8 cellular contexts compared by ENCODE assay signal in the genomic region with DNA sequence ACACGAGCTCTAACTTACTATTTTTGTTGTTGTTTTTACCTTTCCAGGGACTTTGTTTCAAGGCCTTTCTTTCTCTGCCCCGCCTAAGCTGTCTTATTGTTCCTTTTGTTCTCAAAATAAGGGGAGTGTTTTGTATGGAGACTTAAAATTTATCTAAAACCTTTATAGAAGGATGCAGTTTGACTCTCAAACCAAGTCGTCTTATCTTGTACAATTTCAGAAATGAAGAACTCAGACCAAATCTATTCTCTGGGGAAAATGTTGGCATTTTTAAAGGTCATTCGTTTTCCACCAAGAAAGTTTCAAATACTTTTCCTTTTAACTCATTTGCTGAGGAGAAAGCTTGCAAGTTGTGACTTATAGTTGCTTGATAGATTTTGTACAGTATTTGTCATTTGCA. TPM values are rescaled to one million over a fixed set of nuclear protein-coding genes. Genes with fewer than 3 reads are reported as not detected.
A peak's percentile ranks its signal among the peaks of the same experiment; 100 is the strongest.
DNase-seq lines count a peak whose midpoint lies in the region; ATAC-seq and TF ChIP-seq lines count a peak whose summit lies in the region.
"Not testable (repeated sequence)": the region's sequence is repeated elsewhere in the genome, so short reads cannot be mapped to it uniquely, and the experiment has no call there.

No MANE protein-coding gene starts in this region.

- H2BK120ac ChIP-seq in IMR-90 (ENCODE audit: low read depth, low read length); neuronal stem cell (ENCODE audit: low read depth, low read length): not testable (repeated sequence)

- H2AK5ac ChIP-seq in IMR-90 (ENCODE audit: low read depth, low read length); neuronal stem cell (ENCODE audit: low read depth, low read length): not testable (repeated sequence)

- peak overlapping the region in 2 of 11 experiments; percentile 89 to 90; a peak in 1 of 22 replicates for H3K9ac ChIP-seq in BLaER1 treated with 17β-estradiol and CSF1 and Interleukin-3, amounts not matched to agents 10 nM and 100 nM
- H3K9ac ChIP-seq in IMR-90 (ENCODE audit: low read depth, low read length); neuronal stem cell (ENCODE audit: low read depth, low read length, poor library complexity): not testable (repeated sequence)

- H4K8ac ChIP-seq in IMR-90 (ENCODE audit: low read depth in 2 of 2, low read length in 2 of 2); neuronal stem cell (ENCODE audit: low read depth, low read length): not testable (repeated sequence)

- H3K4ac ChIP-seq in IMR-90 (ENCODE audit: low read depth, low read length); neuronal stem cell (ENCODE audit: low read length): not testable (repeated sequence)

- not testable (repeated sequence) for H3K9me3 Mint-ChIP-seq in activated CD4-positive, alpha-beta memory T cell treated with anti-CD3 and anti-CD28 coated beads for 36 hours

- not testable (repeated sequence) for TF ChIP-seq EP300 in suprapubic skin (IDR thresholded peaks at IDR 0.05)

- H4K20me1 ChIP-seq in BLaER1 treated with 17β-estradiol and CSF1 and Interleukin-3, amounts not matched to agents 10 nM and 100 nM: peaks cover 0 to 14% (median 0%) of the 10 kb centered on the region in 11 experiments; a peak in 3 of 22 replicates
- H4K20me1 ChIP-seq in IMR-90 (ENCODE audit: insufficient read depth, low read length): not testable (repeated sequence)

- peak overlapping the region; percentile 69 to 89 (median 76); a peak in 17 of 22 replicates for H3K4me2 ChIP-seq in BLaER1 treated with 17β-estradiol and CSF1 and Interleukin-3, amounts not matched to agents 10 nM and 100 nM
- peak overlapping the region; percentile 61 for H3K4me2 ChIP-seq in IMR-90 (ENCODE audit: low read depth, low read length)
- not testable (repeated sequence) for H3K4me2 ChIP-seq in neuronal stem cell (ENCODE audit: insufficient read depth, low read length, poor library complexity, severe bottlenecking)

- dilution Hi-C loops in IMR-90 (cut with HindIII; ENCODE audit: low sequenced_read_pairs, unreplicated experiment): not testable (repeated sequence)

- H2AFZ ChIP-seq in IMR-90 (replicated peaks; ENCODE audit: low read length, poor library complexity): not testable (repeated sequence)
- H2AFZ ChIP-seq in neuronal stem cell (ENCODE audit: low read length): peak overlapping the region; percentile 92

- not testable (repeated sequence) for H2BK12ac ChIP-seq in neuronal stem cell (ENCODE audit: low read length)

- CTCF ChIA-PET in IMR-90 (lab: Yijun Ruan, JAX); activated CD4-positive, alpha-beta memory T cell treated with anti-CD3 and anti-CD28 coated beads for 36 hours (lab: Charles Lee): not testable (repeated sequence)

- TF ChIP-seq POLR2A in IMR-90 (IDR thresholded peaks at IDR 0.05; ENCODE audit: low read depth, low read length); suprapubic skin (IDR thresholded peaks at IDR 0.05): not testable (repeated sequence)

- not testable (repeated sequence) for H3K27ac ChIP-seq in BLaER1 treated with 17β-estradiol and CSF1 and Interleukin-3, amounts not matched to agents 10 nM and 100 nM; IMR-90 (ENCODE audit: insufficient read depth, low read length); neuronal stem cell (replicated peaks; ENCODE audit: low read length); suprapubic skin

- not testable (repeated sequence) for H3K18ac ChIP-seq in IMR-90 (ENCODE audit: low read depth, low read length); neuronal stem cell (ENCODE audit: low read length)

- not testable (repeated sequence) for TF ChIP-seq CTCF in IMR-90 (conservative IDR thresholded peaks at IDR 0.05; ENCODE audit: low read depth, low read length); astrocyte of the spinal cord (IDR thresholded peaks at IDR 0.05; ENCODE audit: low read depth, low read length); epithelial cell of proximal tubule (conservative IDR thresholded peaks at IDR 0.05; ENCODE audit: low read depth, low read length); kidney epithelial cell (IDR thresholded peaks at IDR 0.05; ENCODE audit: insufficient read depth, low read length, poor library complexity, severe bottlenecking); suprapubic skin (IDR thresholded peaks at IDR 0.05)

- H2BK15ac ChIP-seq in IMR-90 (ENCODE audit: low read depth, low read length); neuronal stem cell (ENCODE audit: low read length): not testable (repeated sequence)

- DNase-seq in IMR-90; activated CD4-positive, alpha-beta memory T cell treated with anti-CD3 and anti-CD28 coated beads for 36 hours; astrocyte of the spinal cord (ENCODE audit: low read depth, low spot score); epithelial cell of proximal tubule (ENCODE audit: low read depth); kidney epithelial cell (ENCODE audit: low read depth); neuronal stem cell (ENCODE audit: low spot score); suprapubic skin (ENCODE audit: low spot score in 2 of 2): not testable (repeated sequence)

- not testable (repeated sequence) for H3K27me3 ChIP-seq in BLaER1 treated with 17β-estradiol and CSF1 and Interleukin-3, amounts not matched to agents 10 nM and 100 nM; IMR-90 (ENCODE audit: control insufficient read depth, insufficient read depth, low read length); kidney epithelial cell (ENCODE audit: control insufficient read depth, insufficient read depth, low read length); neuronal stem cell (ENCODE audit: control insufficient read depth in 3 of 3, insufficient read depth in 3 of 3, low read depth in 1 of 3, low read length in 3 of 3); suprapubic skin

- not testable (repeated sequence) for H4K5ac ChIP-seq in IMR-90 (ENCODE audit: low read depth, low read length)

- in situ Hi-C loops in IMR-90 (cut with MboI; ENCODE audit: low sequenced_read_pairs); astrocyte of the spinal cord (cut with HindIII; ENCODE audit: low sequenced_read_pairs): not testable (repeated sequence)

- intact Hi-C loops in IMR-90 (cut with micrococcal nuclease): not testable (repeated sequence)
- intact Hi-C loops in activated CD4-positive, alpha-beta memory T cell treated with anti-CD3 and anti-CD28 coated beads for 36 hours (cut with micrococcal nuclease): loop anchor here (2.0 kb wide), 1 partner anchor 75 kb away; the partner anchor contains the start of genes BCCIP and UROS

- not testable (repeated sequence) for H3K36me3 Mint-ChIP-seq in activated CD4-positive, alpha-beta memory T cell treated with anti-CD3 and anti-CD28 coated beads for 36 hours

- not testable (repeated sequence) for H3K56ac ChIP-seq in IMR-90 (ENCODE audit: extremely low read depth, insufficient read depth, low read length)

- H3K4me3 Mint-ChIP-seq in activated CD4-positive, alpha-beta memory T cell treated with anti-CD3 and anti-CD28 coated beads for 36 hours: peak overlapping the region; percentile 80

- ATAC-seq in IMR-90 (ENCODE audit: low read depth): not testable (repeated sequence)

- BruUV-seq in IMR-90 (replicated peaks; lab: Mats Ljungman, UMichigan): not testable (repeated sequence)

- peaks cover 25% of the 10 kb centered on the region for H3K27me3 Mint-ChIP-seq in activated CD4-positive, alpha-beta memory T cell treated with anti-CD3 and anti-CD28 coated beads for 36 hours

- no CpG with 5 or more reads among the region's 4 CpGs for WGBS in IMR-90 (ENCODE audit: extremely low coverage in 2 of 2, insufficient read length in 1 of 2), 2 experiments
- no CpG with 5 or more reads among the region's 4 CpGs for WGBS in neuronal stem cell (ENCODE audit: extremely low coverage in 2 of 2, insufficient read length in 2 of 2, insufficient replicate concordance in 1 of 2), 2 donors
- 30% methylated on average over 4 of the region's 4 CpGs for WGBS in suprapubic skin

- H3K9me1 ChIP-seq in IMR-90 (ENCODE audit: insufficient read depth, low read length): not testable (repeated sequence)

- H3K14ac ChIP-seq in IMR-90 (replicated peaks; ENCODE audit: low read depth, low read length); neuronal stem cell (ENCODE audit: low read length): not testable (repeated sequence)

- POLR2A ChIA-PET in IMR-90 (lab: Charles Lee; ENCODE audit: unreplicated experiment); activated CD4-positive, alpha-beta memory T cell treated with anti-CD3 and anti-CD28 coated beads for 36 hours (lab: Charles Lee): not testable (repeated sequence)

- TF ChIP-seq RAD21 in IMR-90 (IDR thresholded peaks at IDR 0.05; ENCODE audit: low read length): not testable (repeated sequence)

- not testable (repeated sequence) for H2BK5ac ChIP-seq in IMR-90 (ENCODE audit: low read depth, low read length, poor library complexity, severe bottlenecking); neuronal stem cell (ENCODE audit: low read length)

- peaks cover 0 to 20% (median 7%) of the 10 kb centered on the region in 10 experiments; a peak in 15 of 20 replicates for H3K4me1 ChIP-seq in BLaER1 treated with 17β-estradiol and CSF1 and Interleukin-3, amounts not matched to agents 10 nM and 100 nM
- not testable (repeated sequence) for H3K4me1 ChIP-seq in IMR-90 (ENCODE audit: control insufficient read depth, insufficient read depth, low read length); neuronal stem cell (ENCODE audit: control insufficient read depth in 2 of 2, insufficient read depth in 1 of 2, low read depth in 1 of 2, low read length in 2 of 2)
- peaks cover 20% of the 10 kb centered on the region for H3K4me1 ChIP-seq in suprapubic skin

- H2BK20ac ChIP-seq in IMR-90 (ENCODE audit: low read depth, low read length): not testable (repeated sequence)

- peak overlapping the region; percentile 72 to 99 (median 85); a peak in 11 of 20 replicates for H3K4me3 ChIP-seq in BLaER1 treated with 17β-estradiol and CSF1 and Interleukin-3, amounts not matched to agents 10 nM and 100 nM
- H3K4me3 ChIP-seq in IMR-90 (ENCODE audit: insufficient read depth, low read depth, low read length) (peak overlapping the region; percentile 54; the same call in 1 of the 2 replicates), astrocyte of the spinal cord (ENCODE audit: low read depth, low read length) (peak overlapping the region; percentile 50), epithelial cell of proximal tubule (ENCODE audit: low read depth, low read length) (peak overlapping the region; percentile 86), kidney epithelial cell (ENCODE audit: low read depth, low read length) (peak overlapping the region; percentile 86), neuronal stem cell (ENCODE audit: low read length in 2 of 2) (peak overlapping the region in 1 of 2 donors; percentile 73), suprapubic skin (peak overlapping the region; percentile 65)

- H2AK9ac ChIP-seq in IMR-90 (replicated peaks; ENCODE audit: low read depth, low read length, poor library complexity): not testable (repeated sequence)

- not testable (repeated sequence) for H3K79me1 ChIP-seq in IMR-90 (ENCODE audit: low read depth in 1 of 2, low read length in 2 of 2); neuronal stem cell (ENCODE audit: low read depth, low read length)

- not testable (repeated sequence) for H3K23ac ChIP-seq in IMR-90 (ENCODE audit: low read depth, low read length); neuronal stem cell (ENCODE audit: low read depth, low read length, poor library complexity)

- H3K36me3 ChIP-seq in BLaER1 treated with 17β-estradiol and CSF1 and Interleukin-3, amounts not matched to agents 10 nM and 100 nM; IMR-90 (ENCODE audit: control insufficient read depth, insufficient read depth, low read length); kidney epithelial cell (ENCODE audit: control insufficient read depth, insufficient read depth, low read length); neuronal stem cell (replicated peaks in 1 of 2; ENCODE audit: control insufficient read depth in 2 of 2, insufficient read depth in 2 of 2, low read length in 2 of 2); suprapubic skin: not testable (repeated sequence)

- not testable (repeated sequence) for H4K91ac ChIP-seq in IMR-90 (ENCODE audit: insufficient read depth, low read depth, low read length); neuronal stem cell (ENCODE audit: low read depth, low read length, poor library complexity)

- H3K4me1 Mint-ChIP-seq in activated CD4-positive, alpha-beta memory T cell treated with anti-CD3 and anti-CD28 coated beads for 36 hours (ENCODE audit: low read depth): peaks cover 14% of the 10 kb centered on the region

- not testable (repeated sequence) for H3K9me3 ChIP-seq in BLaER1 treated with 17β-estradiol and CSF1 and Interleukin-3, amounts not matched to agents 10 nM and 100 nM (replicated peaks in 1 of 11); IMR-90 (ENCODE audit: control insufficient read depth, insufficient read depth, low read length); neuronal stem cell (replicated peaks in 1 of 2; ENCODE audit: control insufficient read depth in 2 of 2, insufficient read depth in 1 of 2, low read depth in 1 of 2, low read length in 2 of 2); suprapubic skin

- not testable (repeated sequence) for H3K27ac Mint-ChIP-seq in activated CD4-positive, alpha-beta memory T cell treated with anti-CD3 and anti-CD28 coated beads for 36 hours

RNA-seq across cellular contexts. Expression of gene FANK1, which starts 1.0 kb away (rescaled TPM):
- 0.90 and 1.9 TPM in 2 replicates for total RNA-seq in IMR-90 (2012; rRNA removed)
- 2.0 and 2.2 TPM in 2 replicates for polyA plus RNA-seq in IMR-90 (2012; rRNA removed)
- polyA plus RNA-seq in IMR-90 (2012; cell fraction: cytosol; rRNA removed): 0.56 and 0.67 TPM in 2 replicates
- polyA plus RNA-seq in IMR-90 (2012; cell fraction: nucleus; rRNA removed; ENCODE audit: low replicate concordance): 1.0 and 7.5 TPM in 2 replicates
- total RNA-seq in activated CD4-positive, alpha-beta memory T cell treated with anti-CD3 and anti-CD28 coated beads for 36 hours: under 1 TPM; 0.46 to 0.50 TPM
- 2.8 and 9.2 TPM in 2 replicates for total RNA-seq in epithelial cell of proximal tubule
- total RNA-seq in kidney epithelial cell: 5.3 and 7.5 TPM in 2 replicates
- 3.4 TPM for polyA plus RNA-seq in neuronal stem cell (2013, experiment 1 of 2)
- polyA plus RNA-seq in neuronal stem cell (2013, experiment 2 of 2): 3.1 TPM
- 1 to 10 TPM; 3.7 to 8.2 (median 5.8) TPM for total RNA-seq in suprapubic skin

RNA-seq across cellular contexts. Expression of gene DHX32, which starts 16.2 kb away (rescaled TPM):
- total RNA-seq in IMR-90 (2012; rRNA removed) (27.8 and 35.0 TPM in 2 replicates), epithelial cell of proximal tubule (29.6 and 38.8 TPM in 2 replicates), kidney epithelial cell (33.4 and 37.2 TPM in 2 replicates), suprapubic skin (10 to 100 TPM; 40.0 to 53.2 (median 44.5) TPM)
- polyA plus RNA-seq in IMR-90 (2012; rRNA removed): 11.5 and 15.6 TPM in 2 replicates
- polyA plus RNA-seq in IMR-90 (2012; cell fraction: cytosol; rRNA removed): 4.6 and 5.6 TPM in 2 replicates
- polyA plus RNA-seq in IMR-90 (2012; cell fraction: nucleus; rRNA removed; ENCODE audit: low replicate concordance): 4.2 and 27.9 TPM in 2 replicates
- 10 to 100 TPM; 16.3 to 18.6 TPM for total RNA-seq in activated CD4-positive, alpha-beta memory T cell treated with anti-CD3 and anti-CD28 coated beads for 36 hours
- polyA plus RNA-seq in neuronal stem cell (2013, experiment 1 of 2): 33.9 TPM
- 34.0 TPM for polyA plus RNA-seq in neuronal stem cell (2013, experiment 2 of 2)
